Comparison of ENCODE assay signal across 1 cellular context in the genomic region with DNA sequence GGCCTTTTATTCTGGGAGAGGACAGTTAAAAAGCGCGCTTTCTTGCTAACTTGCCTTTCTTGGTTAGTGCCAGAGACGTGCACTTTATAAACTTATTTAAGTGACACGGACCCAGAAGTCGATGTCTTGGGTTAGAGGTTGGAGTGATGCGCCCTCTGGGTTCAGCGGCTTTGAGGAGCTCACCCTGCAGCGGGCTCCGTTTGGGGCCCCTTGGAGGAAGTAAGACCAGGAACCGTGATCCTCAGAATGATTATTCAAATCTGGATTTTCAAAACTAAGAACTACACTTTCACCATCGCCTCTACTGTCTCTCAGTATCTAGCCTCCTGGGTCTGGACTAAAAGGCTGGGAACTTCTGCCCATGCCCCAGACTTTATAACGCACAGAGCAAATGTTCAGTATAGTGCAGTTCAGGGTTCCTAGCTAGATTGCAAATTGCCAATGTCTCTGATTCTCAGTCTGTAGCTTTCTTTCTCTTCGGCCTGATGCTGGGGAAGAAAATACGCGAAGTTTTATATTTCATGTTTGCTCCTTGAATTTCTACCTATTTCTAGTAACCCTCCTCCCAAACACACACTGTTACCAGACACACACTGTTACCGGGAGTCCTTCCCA.
TF ChIP-seq lines count a peak whose summit lies in the region.

No MANE protein-coding gene starts in this region.

TF ChIP-seq in HepG2, 621 proteins besides CTCF, POLR2A, EP300 and RAD21:
- no peak for TF ChIP-seq ZEB1 (IDR thresholded peaks at IDR 0.05; ENCODE audit: insufficient replicate concordance, low read depth)
- TF ChIP-seq ZNF567 (CRISPR knock-in tag; IDR thresholded peaks at IDR 0.05; ENCODE audit: borderline replicate concordance), result no peak
- no peak for TF ChIP-seq KMT2B (CRISPR knock-in tag; IDR thresholded peaks at IDR 0.05)
- no peak for TF ChIP-seq ZNF260 (CRISPR knock-in tag; IDR thresholded peaks at IDR 0.05; ENCODE audit: borderline replicate concordance, low read depth)
